ENCODE assay signal across 17 cellular contexts in genomic region chr12:67107751-67108269, GRCh38.
"Had no signal": no experiment of that assay in that cellular context is flagged by ENCODE, and none has a peak within 500 bp of the region (broad histone marks: within the 10 kb centered on the region; RNA-seq: fewer than 3 reads in every experiment).

No MANE protein-coding gene starts in this region.

- H3K4me1 Mint-ChIP-seq: activated CD4-positive, alpha-beta memory T cell treated with anti-CD3 and anti-CD28 coated beads, Interleukin-2, amount 10 ng/mL, durations not matched to agents 7 days and 5 days; activated CD8-positive, alpha-beta memory T cell treated with anti-CD3 and anti-CD28 coated beads, Interleukin-2, amount 10 ng/mL, durations not matched to agents 7 days and 5 days; activated naive CD8-positive, alpha-beta T cell treated with anti-CD3 and anti-CD28 coated beads for 36 hours; activated T-helper 17 cell treated with anti-CD3 and anti-CD28 coated beads, Interleukin-2, amount 50 U/mL, for 72 hours; naive thymus-derived CD8-positive, alpha-beta T cell had no signal

- H3K36me3 ChIP-seq: prostate gland, right atrium auricular region, tibial nerve had no signal

- ATAC-seq: activated CD8-positive, alpha-beta memory T cell treated with anti-CD3 and anti-CD28 coated beads, Interleukin-2, amount 10 ng/mL, durations not matched to agents 7 days and 5 days; activated T-helper 17 cell treated with anti-CD3 and anti-CD28 coated beads, Interleukin-2, amount 50 U/mL, for 72 hours; foreskin keratinocyte; left cardiac atrium; naive thymus-derived CD8-positive, alpha-beta T cell; stimulated activated naive CD8-positive, alpha-beta T cell treated with anti-CD3 and anti-CD28 coated beads, Interleukin-15, Interleukin-2, amounts not matched to agents 100 U/mL and 50 U/mL, for 24 hours had no signal

- H3K9me3 ChIP-seq: prostate gland had no signal

- H3K27me3 Mint-ChIP-seq: activated CD8-positive, alpha-beta memory T cell treated with anti-CD3 and anti-CD28 coated beads, Interleukin-2, amount 10 ng/mL, durations not matched to agents 7 days and 5 days had no signal

- H3K4me3 ChIP-seq: prostate gland, right atrium auricular region, tibial nerve had no signal

- H3K27ac ChIP-seq: epithelial cell of prostate, foreskin keratinocyte, prostate gland, right atrium auricular region, tibial nerve had no signal

- H3K4me3 Mint-ChIP-seq: activated CD4-positive, alpha-beta memory T cell treated with anti-CD3 and anti-CD28 coated beads, Interleukin-2, amount 10 ng/mL, durations not matched to agents 7 days and 5 days; activated CD8-positive, alpha-beta memory T cell treated with anti-CD3 and anti-CD28 coated beads, Interleukin-2, amount 10 ng/mL, durations not matched to agents 7 days and 5 days; activated naive CD8-positive, alpha-beta T cell treated with anti-CD3 and anti-CD28 coated beads for 36 hours; activated T-helper 17 cell treated with anti-CD3 and anti-CD28 coated beads, Interleukin-2, amount 50 U/mL, for 72 hours; endodermal cell; naive thymus-derived CD8-positive, alpha-beta T cell had no signal

- H3K36me3 Mint-ChIP-seq: activated CD8-positive, alpha-beta memory T cell treated with anti-CD3 and anti-CD28 coated beads, Interleukin-2, amount 10 ng/mL, durations not matched to agents 7 days and 5 days; activated naive CD8-positive, alpha-beta T cell treated with anti-CD3 and anti-CD28 coated beads for 36 hours had no signal

- H3K27ac Mint-ChIP-seq: activated CD4-positive, alpha-beta memory T cell treated with anti-CD3 and anti-CD28 coated beads, Interleukin-2, amount 10 ng/mL, durations not matched to agents 7 days and 5 days; activated CD8-positive, alpha-beta memory T cell treated with anti-CD3 and anti-CD28 coated beads, Interleukin-2, amount 10 ng/mL, durations not matched to agents 7 days and 5 days; activated naive CD8-positive, alpha-beta T cell treated with anti-CD3 and anti-CD28 coated beads for 36 hours; activated T-helper 17 cell treated with anti-CD3 and anti-CD28 coated beads, Interleukin-2, amount 50 U/mL, for 72 hours; endodermal cell; naive thymus-derived CD8-positive, alpha-beta T cell had no signal

- DNase-seq: activated CD4-positive, alpha-beta memory T cell treated with anti-CD3 and anti-CD28 coated beads, Interleukin-2, amount 10 ng/mL, durations not matched to agents 7 days and 5 days; activated CD8-positive, alpha-beta memory T cell treated with anti-CD3 and anti-CD28 coated beads, Interleukin-2, amount 10 ng/mL, durations not matched to agents 7 days and 5 days; activated naive CD4-positive, alpha-beta T cell; activated naive CD8-positive, alpha-beta T cell treated with anti-CD3 and anti-CD28 coated beads for 36 hours; endodermal cell; foreskin keratinocyte; glutamatergic neuron; hippocampal formation; left cardiac atrium; naive thymus-derived CD8-positive, alpha-beta T cell; stimulated activated CD4-positive, alpha-beta T cell treated with anti-CD3 and anti-CD28 coated beads, Interleukin-2, amount 100 ng/mL, for 24 hours; stimulated activated naive CD8-positive, alpha-beta T cell treated with anti-CD3 and anti-CD28 coated beads, Interleukin-15, Interleukin-2, amounts not matched to agents 100 U/mL and 50 U/mL, for 24 hours had no signal

- H3K27me3 ChIP-seq: right atrium auricular region, tibial nerve had no signal

- H3K4me1 ChIP-seq: foreskin keratinocyte, prostate gland, right atrium auricular region, tibial nerve had no signal
